Comparison of ENCODE assay signal across 8 cellular contexts in genomic region chr20:58892932-58893224, GRCh38. TPM values are rescaled to one million over a fixed set of nuclear protein-coding genes. Genes with fewer than 3 reads are reported as not detected.
DNase-seq lines count a peak whose midpoint lies in the region; ATAC-seq, FAIRE-seq and TF ChIP-seq lines count a peak whose summit lies in the region.

No MANE protein-coding gene starts in this region.

- DNase-seq in Caco-2, result no peak
- DNase-seq in MG63, result no peak
- DNase-seq in bronchial epithelial cell (ENCODE audit: low read depth), result no peak
- DNase-seq in naive thymus-derived CD4-positive, alpha-beta T cell, result no peak
- DNase-seq in activated effector memory CD4-positive, alpha-beta T cell treated with anti-CD3 and anti-CD28 coated beads, Interleukin-2, amount 50 U/mL, for 16 hours, result no peak
- DNase-seq in occipital lobe (lab: John Stamatoyannopoulos, UW), result no peak
- DNase-seq in effector CD4-positive, alpha-beta T cell, result no peak

- peaks cover 68% of the 10 kb centered on the region for H3K36me3 Mint-ChIP-seq in Caco-2 (ENCODE audit: insufficient read depth, unreplicated experiment)
- peaks cover 0 to 15% (median 3%) of the 10 kb centered on the region in 5 donors for H3K36me3 Mint-ChIP-seq in naive thymus-derived CD4-positive, alpha-beta T cell

- peak overlapping the region; percentile 95 for H3K27ac Mint-ChIP-seq in Caco-2 (ENCODE audit: unreplicated experiment)
- H3K27ac Mint-ChIP-seq in naive thymus-derived CD4-positive, alpha-beta T cell, result peak overlapping the region; percentile 92 to 99 (median 97)

- H3K4me3 Mint-ChIP-seq in Caco-2 (ENCODE audit: unreplicated experiment), result peak overlapping the region; percentile 99
- H3K4me3 Mint-ChIP-seq in naive thymus-derived CD4-positive, alpha-beta T cell, result peak overlapping the region; percentile 91 to 99 (median 96)

- H3K4me1 Mint-ChIP-seq in Caco-2 (ENCODE audit: low read depth, unreplicated experiment), result peaks cover 15% of the 10 kb centered on the region
- H3K4me1 Mint-ChIP-seq in naive thymus-derived CD4-positive, alpha-beta T cell, result peaks cover 42 to 61% (median 56%) of the 10 kb centered on the region in 7 donors

- TF ChIP-seq CTCF in Caco-2 (IDR thresholded peaks at IDR 0.05; ENCODE audit: insufficient read depth in 1 of 2, low read depth in 1 of 2, low read length in 1 of 2, severe bottlenecking in 1 of 2, unreplicated experiment in 1 of 2) (no peak), bronchial epithelial cell (IDR thresholded peaks at IDR 0.05; ENCODE audit: insufficient read depth, low read length, severe bottlenecking) (no peak)

- H3K27me3 ChIP-seq in Caco-2 (replicated peaks; ENCODE audit: control insufficient read depth, insufficient read depth, low read length), result no peaks in the 10 kb centered on the region
- no peaks in the 10 kb centered on the region for H3K27me3 ChIP-seq in MG63
- H3K27me3 ChIP-seq in bronchial epithelial cell (ENCODE audit: control insufficient read depth, insufficient read depth, low read length), result no peaks in the 10 kb centered on the region
- no peaks in the 10 kb centered on the region for H3K27me3 ChIP-seq in naive thymus-derived CD4-positive, alpha-beta T cell (ENCODE audit: control insufficient read depth in 2 of 2, insufficient read depth in 2 of 2, low read length in 2 of 2)

- POLR2A ChIA-PET in Caco-2 (lab: Charles Lee), result no interaction called here
- POLR2A ChIA-PET in naive thymus-derived CD4-positive, alpha-beta T cell (lab: Charles Lee), result interaction anchor here (0.6 to 1.4 kb wide), 5 partner anchors 16 to 272 kb away, joined by 3 to 6 read pairs (median 4); no protein-coding TSS in a partner anchor

- ATAC-seq in naive thymus-derived CD4-positive, alpha-beta T cell, result no peak
- ATAC-seq in HG03354 (IDR thresholded peaks at IDR 0.05; ENCODE audit: poor library complexity, severe bottlenecking, unreplicated experiment), result no peak

- H3K36me3 ChIP-seq in Caco-2 (ENCODE audit: control insufficient read depth, insufficient read depth, low read length) (no peaks in the 10 kb centered on the region), MG63 (peaks cover 29% of the 10 kb centered on the region), bronchial epithelial cell (ENCODE audit: control insufficient read depth, insufficient read depth, low read length) (peaks cover 2% of the 10 kb centered on the region)
- H3K36me3 ChIP-seq in naive thymus-derived CD4-positive, alpha-beta T cell (ENCODE audit: control insufficient read depth in 2 of 3, insufficient read depth in 3 of 3, low read length in 3 of 3), result peaks cover 0 to 10% (median 0%) of the 10 kb centered on the region in 3 experiments

- no TSS peak for BruUV-seq in Caco-2 (replicated peaks; lab: Mats Ljungman, UMichigan)

- intact Hi-C loops in Caco-2 (cut with micrococcal nuclease; ENCODE audit: unreplicated experiment), result loop anchor here (2.0 kb wide), 1 partner anchor 88 kb away; the partner anchor contains the start of gene NELFCD
- intact Hi-C loops in naive thymus-derived CD4-positive, alpha-beta T cell (cut with micrococcal nuclease), result loop anchor here (1.0 to 10.0 kb wide), 15 partner anchors 15 to 1496 kb away; partner anchors contain the start of genes NELFCD (in 2 of the 2), VAPB (in 2 of the 2), ZNF831 (in 2 of the 2) and ATP5F1E (in 1 of the 2)

- CTCF ChIA-PET in Caco-2 (lab: Charles Lee), result no interaction called here
- CTCF ChIA-PET in naive thymus-derived CD4-positive, alpha-beta T cell (lab: Charles Lee), result no interaction called here

- H3K27ac ChIP-seq in naive thymus-derived CD4-positive, alpha-beta T cell (ENCODE audit: low read depth, low read length), result peak overlapping the region; percentile 96

- H3K4me3 ChIP-seq in Caco-2 (ENCODE audit: low read depth, low read length), result peak overlapping the region; percentile 98
- peak overlapping the region; percentile 90 for H3K4me3 ChIP-seq in MG63
- H3K4me3 ChIP-seq in bronchial epithelial cell (ENCODE audit: low read depth, low read length), result peak overlapping the region; percentile 86
- peak overlapping the region; percentile 69 for H3K4me3 ChIP-seq in naive thymus-derived CD4-positive, alpha-beta T cell (ENCODE audit: low read length)

- H3K27me3 Mint-ChIP-seq in Caco-2 (ENCODE audit: insufficient read depth, unreplicated experiment), result no peaks in the 10 kb centered on the region
- peaks cover 0 to 3% (median 0%) of the 10 kb centered on the region in 5 donors for H3K27me3 Mint-ChIP-seq in naive thymus-derived CD4-positive, alpha-beta T cell

- H3K9me3 Mint-ChIP-seq in Caco-2 (ENCODE audit: unreplicated experiment), result no peaks in the 10 kb centered on the region
- H3K9me3 Mint-ChIP-seq in naive thymus-derived CD4-positive, alpha-beta T cell, result peaks cover 0 to 7% (median 0%) of the 10 kb centered on the region in 11 donors

- no peak for FAIRE-seq in bronchial epithelial cell (lab: Jason Lieb, UNC)

- no peaks in the 10 kb centered on the region for H3K9me3 ChIP-seq in Caco-2
- no peaks in the 10 kb centered on the region for H3K9me3 ChIP-seq in MG63
- H3K9me3 ChIP-seq in naive thymus-derived CD4-positive, alpha-beta T cell (ENCODE audit: control insufficient read depth in 2 of 3, low read length in 3 of 3), result no peaks in the 10 kb centered on the region

- peaks cover 26% of the 10 kb centered on the region for H3K4me1 ChIP-seq in Caco-2
- peaks cover 32 to 37% of the 10 kb centered on the region in 2 donors for H3K4me1 ChIP-seq in naive thymus-derived CD4-positive, alpha-beta T cell (ENCODE audit: control insufficient read depth in 2 of 2, insufficient read depth in 2 of 2, low read length in 2 of 2)

RNA-seq across cellular contexts. Expression of gene GNAS, which starts 40.4 kb away (rescaled TPM):
- total RNA-seq in Caco-2 (2022), result 1,877 and 1,936 TPM in 2 replicates
- total RNA-seq in MG63 (2014; rRNA removed; shearing (Covaris generic); ENCODE audit: low replicate concordance), result 494 and 560 TPM in 2 replicates
- 279 and 385 TPM in 2 replicates for total RNA-seq in bronchial epithelial cell
- 100 to 1,000 TPM; 694 to 907 (median 775) TPM for total RNA-seq in naive thymus-derived CD4-positive, alpha-beta T cell
- polyA plus RNA-seq in naive thymus-derived CD4-positive, alpha-beta T cell, result 100 to 1,000 TPM; 147 to 221 TPM
- 344 TPM for total RNA-seq in occipital lobe

RNA-seq across cellular contexts. Expression of gene GNAS-AS1, which starts 42.2 kb away (rescaled TPM):
- total RNA-seq in Caco-2 (2022) (4.2 and 5.1 TPM in 2 replicates), bronchial epithelial cell (0.13 and 1.3 TPM in 2 replicates), occipital lobe (0.94 TPM)
- total RNA-seq in MG63 (2014; rRNA removed; shearing (Covaris generic); ENCODE audit: low replicate concordance), result 1.1 and 1.7 TPM in 2 replicates
- 1 to 10 TPM in 3 of 5 experiments, under 1 TPM in 2; 0.13 to 2.0 (median 1.5) TPM for total RNA-seq in naive thymus-derived CD4-positive, alpha-beta T cell
- polyA plus RNA-seq in naive thymus-derived CD4-positive, alpha-beta T cell, result not detected
